Comparison of ENCODE assay signal across 8 cellular contexts in the genomic region with DNA sequence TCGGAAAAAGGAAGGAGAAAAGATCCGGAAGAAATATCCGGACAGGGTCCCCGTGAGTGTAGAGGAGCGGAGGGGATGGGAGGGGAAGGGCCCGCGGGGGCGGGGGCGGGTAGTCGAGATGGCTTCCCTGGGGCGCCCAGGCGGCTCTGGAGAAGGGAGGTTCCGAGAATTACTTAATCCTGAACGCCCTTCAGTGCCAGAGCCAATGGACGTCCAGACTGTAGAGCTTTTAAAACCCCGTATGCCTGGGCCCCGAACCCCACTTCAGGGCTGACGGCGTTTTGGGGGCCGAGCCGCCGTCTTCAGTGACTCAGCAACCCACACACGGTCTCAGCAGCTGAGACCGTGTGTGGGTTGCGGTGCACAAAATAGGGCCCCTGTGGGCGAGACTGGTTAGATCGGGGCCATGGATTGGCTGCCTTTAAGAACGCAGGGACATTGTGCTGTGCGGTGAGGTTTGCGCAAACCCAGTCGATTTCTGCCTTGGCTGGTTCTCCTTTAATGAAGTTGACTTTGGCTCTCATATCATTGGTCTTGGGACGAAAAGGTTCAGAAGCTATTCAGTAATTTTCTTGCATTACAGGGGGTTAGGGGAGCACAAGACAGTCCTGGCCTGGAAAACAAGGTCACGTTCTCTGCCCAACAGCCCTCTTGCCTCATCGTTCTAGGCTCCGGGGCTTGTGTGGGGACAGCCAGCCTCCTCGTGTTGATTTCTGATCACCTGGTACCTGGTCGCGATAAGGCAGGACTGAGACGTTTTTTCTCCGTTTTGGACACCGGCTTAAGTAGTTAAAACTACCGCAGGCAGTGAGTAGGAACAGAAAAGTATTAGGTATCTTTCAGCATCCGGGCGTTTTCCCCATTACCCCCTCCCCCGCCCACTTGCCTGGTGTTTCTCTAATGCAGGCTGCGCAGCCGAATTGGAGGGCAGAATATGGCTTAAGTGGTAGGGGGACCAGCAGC. TPM values are rescaled to one million over a fixed set of nuclear protein-coding genes. Genes with fewer than 3 reads are reported as not detected.
A peak's percentile ranks its signal among the peaks of the same experiment; 100 is the strongest.
DNase-seq lines count a peak whose midpoint lies in the region; ATAC-seq and TF ChIP-seq lines count a peak whose summit lies in the region.

No MANE protein-coding gene starts in this region.

- no peaks in the 10 kb centered on the region for H3K9me3 ChIP-seq in PC-3 (ENCODE audit: low read length)
- H3K9me3 ChIP-seq in esophagus squamous epithelium = no peaks in the 10 kb centered on the region
- H3K9me3 ChIP-seq in muscle layer of duodenum (ENCODE audit: control insufficient read depth in 1 of 2, low read length in 2 of 2) = no peaks in the 10 kb centered on the region

- peaks cover 31% of the 10 kb centered on the region for H3K4me1 Mint-ChIP-seq in activated T-cell treated with anti-CD3 and anti-CD28 coated beads, Interleukin-2, amount 50 U/mL, for 4 hours (ENCODE audit: low read depth)

- no peaks in the 10 kb centered on the region for H3K9me2 ChIP-seq in PC-3 (replicated peaks; ENCODE audit: low read length)

- H4K20me1 ChIP-seq in PC-3 (ENCODE audit: low read length) = no peaks in the 10 kb centered on the region

- peak; percentile 34 for DNase-seq in NCI-H2227 (lab: John Stamatoyannopoulos, UW; ENCODE audit: unreplicated experiment)
- DNase-seq in NCI-H2227 treated with DMSO at 0.1 percent for 48 hours (lab: John Stamatoyannopoulos, UW) = no peak
- peak; percentile 44 for DNase-seq in PC-3
- peak; percentile 72 for DNase-seq in activated T-cell treated with anti-CD3 and anti-CD28 coated beads, Interleukin-2, amount 50 U/mL, for 4 hours
- DNase-seq in esophagus squamous epithelium (lab: John Stamatoyannopoulos, UW) = no peak
- peak; percentile 88 for DNase-seq in stimulated activated CD8-positive, alpha-beta memory T cell treated with anti-CD3 and anti-CD28 coated beads, Interleukin-4, amount 100 ng/mL, for 48 hours

- peak overlapping the region; percentile 92 for H3K4me2 ChIP-seq in PC-3 (ENCODE audit: low read length)

- H3K27ac ChIP-seq in PC-3 (ENCODE audit: low read length) (peak overlapping the region; percentile 84), esophagus squamous epithelium (peak overlapping the region; percentile 94 to 100 (median 99)), muscle layer of duodenum (ENCODE audit: low read length) (peak overlapping the region; percentile 100)

- peak overlapping the region; percentile 65 for H3K9ac ChIP-seq in PC-3 (ENCODE audit: low read length)

- H3K4me3 ChIP-seq in PC-3 (ENCODE audit: low read length) = peak overlapping the region; percentile 92
- peak overlapping the region; percentile 54 to 88 (median 84) for H3K4me3 ChIP-seq in esophagus squamous epithelium
- H3K4me3 ChIP-seq in muscle layer of duodenum (ENCODE audit: low read depth in 1 of 2, low read length in 2 of 2) = peak overlapping the region; percentile 90 to 97

- H3F3A ChIP-seq in PC-3 (ENCODE audit: low read length, unreplicated experiment) = no peaks in the 10 kb centered on the region

- TF ChIP-seq POLR2A in esophagus squamous epithelium (IDR thresholded peaks at IDR 0.05) = peak in 3 of 4 donors; percentile 28 to 76 (median 71)

- TF ChIP-seq CTCF in PC-3 (conservative IDR thresholded peaks at IDR 0.05; ENCODE audit: low read depth, low read length) = no peak
- TF ChIP-seq CTCF in esophagus squamous epithelium (IDR thresholded peaks at IDR 0.05) = no peak

- H3K4me1 ChIP-seq in PC-3 (ENCODE audit: insufficient read depth, low read length) (peaks cover 10% of the 10 kb centered on the region; the same call in 1 of the 2 replicates), esophagus squamous epithelium (peaks cover 3 to 39% (median 9%) of the 10 kb centered on the region in 3 donors), muscle layer of duodenum (ENCODE audit: control insufficient read depth in 1 of 2, insufficient read depth in 2 of 2, low read length in 2 of 2) (peaks cover 10 to 18% of the 10 kb centered on the region in 2 donors)

- H3K27me3 ChIP-seq in PC-3 (ENCODE audit: low read length) (no peaks in the 10 kb centered on the region), esophagus squamous epithelium (no peaks in the 10 kb centered on the region), muscle layer of duodenum (ENCODE audit: low read depth, low read length) (no peaks in the 10 kb centered on the region)

- peaks cover 2% of the 10 kb centered on the region for H3K27me3 Mint-ChIP-seq in activated T-cell treated with anti-CD3 and anti-CD28 coated beads, Interleukin-2, amount 50 U/mL, for 4 hours (ENCODE audit: low read depth)

- H3K9me3 Mint-ChIP-seq in activated T-cell treated with anti-CD3 and anti-CD28 coated beads, Interleukin-2, amount 50 U/mL, for 4 hours = no peaks in the 10 kb centered on the region

- 0 to 1% methylated on average over 9 to 30 of the region's 47 CpGs for WGBS in esophagus squamous epithelium, 2 donors

- TSS peak; percentile 42 for BruUV-seq in PC-3 (replicated peaks; lab: Mats Ljungman, UMichigan)

- POLR2A ChIA-PET in PC-3 (lab: Charles Lee; ENCODE audit: unreplicated experiment) = interaction anchor here (0.6 kb wide), 1 partner anchor 24 kb away, joined by 5 read pairs; no protein-coding TSS in a partner anchor

- H2AFZ ChIP-seq in PC-3 (ENCODE audit: low read length) = peak overlapping the region; percentile 91

- peaks cover 2% of the 10 kb centered on the region for H3K36me3 Mint-ChIP-seq in activated T-cell treated with anti-CD3 and anti-CD28 coated beads, Interleukin-2, amount 50 U/mL, for 4 hours (ENCODE audit: insufficient read depth)

- peak; percentile 35 for ATAC-seq in HG03103 (IDR thresholded peaks at IDR 0.05; ENCODE audit: low read depth, unreplicated experiment)
- ATAC-seq in PC-3 = peak; percentile 27
- peak; percentile 65 to 67 for ATAC-seq in activated T-cell treated with anti-CD3 and anti-CD28 coated beads, Interleukin-2, amount 50 U/mL, for 4 hours

- intact Hi-C loops in PC-3 (cut with micrococcal nuclease) = no loop called here
- intact Hi-C loops in esophagus squamous epithelium (cut with DNase I) = no loop called here

- peak overlapping the region; percentile 92 for H3K4me3 Mint-ChIP-seq in activated T-cell treated with anti-CD3 and anti-CD28 coated beads, Interleukin-2, amount 50 U/mL, for 4 hours

- CTCF ChIA-PET in PC-3 (lab: Charles Lee) = no interaction called here

- peaks cover 16% of the 10 kb centered on the region; the same call in 1 of the 2 replicates for H3K79me2 ChIP-seq in PC-3 (ENCODE audit: low read length)

- H3K36me3 ChIP-seq in PC-3 (ENCODE audit: low read depth, low read length) (no peaks in the 10 kb centered on the region), esophagus squamous epithelium (peaks cover 0 to 14% (median 0%) of the 10 kb centered on the region in 3 donors), muscle layer of duodenum (ENCODE audit: control insufficient read depth in 1 of 2, insufficient read depth in 2 of 2, low read length in 2 of 2) (peaks cover 0 to 27% of the 10 kb centered on the region in 2 donors)

RNA-seq across cellular contexts. Expression of gene GABARAPL1, which starts 0.8 kb away (rescaled TPM):
- 14.9 and 24.5 TPM in 2 replicates for total RNA-seq in PC-3 (2014; rRNA removed)
- total RNA-seq in activated T-cell treated with anti-CD3 and anti-CD28 coated beads, Interleukin-2, amount 50 U/mL, for 4 hours = 10 to 100 TPM in 1 of 3 donors, 1 to 10 TPM in 2; 6.3 to 10.4 (median 9.3) TPM
- 10 to 100 TPM; 10.3 to 65.2 (median 24.5) TPM for total RNA-seq in esophagus squamous epithelium

RNA-seq across cellular contexts. Expression of gene TMEM52B, which starts 34.6 kb away (rescaled TPM):
- total RNA-seq in PC-3 (2014; rRNA removed) = not detected in 2 replicates
- not detected for total RNA-seq in activated T-cell treated with anti-CD3 and anti-CD28 coated beads, Interleukin-2, amount 50 U/mL, for 4 hours
- not detected for total RNA-seq in esophagus squamous epithelium

RNA-seq across cellular contexts. Expression of gene OLR1, which starts 41.5 kb away (rescaled TPM):
- 0.80 TPM in 1 of 2 replicates, not detected in the other for total RNA-seq in PC-3 (2014; rRNA removed)
- total RNA-seq in activated T-cell treated with anti-CD3 and anti-CD28 coated beads, Interleukin-2, amount 50 U/mL, for 4 hours = not detected
- 1 to 10 TPM in 1 of 4 donors, not detected in 3; 2.7 TPM for total RNA-seq in esophagus squamous epithelium

Comparison
In these comparisons a context has a peak if more than half of its experiments do, and no peak if none do; other contexts are left out.
1. DNase-seq: peak in NCI-H2227 (single experiment), PC-3 (single experiment), activated T-cell treated with anti-CD3 and anti-CD28 coated beads, Interleukin-2, amount 50 U/mL, for 4 hours (single experiment) and stimulated activated CD8-positive, alpha-beta memory T cell treated with anti-CD3 and anti-CD28 coated beads, Interleukin-4, amount 100 ng/mL, for 48 hours (single experiment); none in NCI-H2227 treated with DMSO at 0.1 percent for 48 hours (single experiment) and esophagus squamous epithelium (single experiment).
2. Peak in every context shown above with its lines, with median percentiles within 50 percentile points of each other: ATAC-seq, H3K27ac ChIP-seq and H3K4me3 ChIP-seq.